In the genomic region with DNA sequence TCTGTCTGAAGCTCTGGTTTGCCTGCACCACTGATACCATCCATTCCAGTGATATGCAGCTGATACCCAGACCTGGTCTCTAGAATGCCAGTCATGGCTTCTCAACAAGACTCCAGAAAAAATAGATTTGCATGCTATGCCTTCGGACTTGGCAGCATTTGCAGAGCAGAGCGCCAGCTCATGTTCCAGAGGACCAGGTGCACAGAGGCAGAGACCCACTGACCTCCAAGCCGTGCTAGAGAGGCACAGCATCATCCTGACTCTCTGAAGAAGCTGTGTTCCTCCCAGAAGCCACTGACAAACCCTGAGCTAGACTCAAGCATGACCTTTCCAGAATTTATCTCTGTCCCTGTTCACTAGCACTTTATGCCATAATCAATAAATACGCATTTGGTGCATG, we compare ENCODE assay signal across 27 cellular contexts.
"Had no signal": no experiment of that assay in that cellular context is flagged by ENCODE, and none has a peak within 500 bp of the region (broad histone marks: within the 10 kb centered on the region; RNA-seq: fewer than 3 reads in every experiment).

No MANE protein-coding gene starts in this region.

- H3K4me3 ChIP-seq: ascending aorta, body of pancreas, SJCRH30 had no signal

- FAIRE-seq: bronchial epithelial cell had no signal

- H3K27ac ChIP-seq: ascending aorta, body of pancreas, SJCRH30, VCaP had no signal

- H3K9me3 ChIP-seq: ascending aorta, body of pancreas, SJCRH30, SK-N-SH had no signal

- H3K27me3 ChIP-seq: ascending aorta, body of pancreas, SJCRH30 had no signal

- DNase-seq: activated CD4-positive, alpha-beta memory T cell treated with anti-CD3 and anti-CD28 coated beads for 36 hours; activated CD4-positive, alpha-beta T cell treated with anti-CD3 and anti-CD28 coated beads, Interleukin-2, amount 10 ng/mL, durations not matched to agents 7 days and 5 days; activated CD4-positive, CD25-positive, alpha-beta regulatory T cell; activated CD8-positive, alpha-beta memory T cell treated with anti-CD3 and anti-CD28 coated beads for 24 hours; activated gamma-delta T cell treated with Interleukin-2 at 50 U/mL for 16 hours; activated naive CD4-positive, alpha-beta T cell treated with anti-CD3 and anti-CD28 coated beads, Interleukin-2, amount 10 ng/mL, durations not matched to agents 7 days and 5 days; activated T-cell treated with anti-CD3 and anti-CD28 coated beads, Interleukin-2, amount 50 U/mL, for 4 hours; amniotic stem cell; body of pancreas; KG1; NCI-H1048; NCI-H146; NCI-H187 treated with DMSO at 0.1 percent for 48 hours; NCI-H2081 treated with DMSO at 0.1 percent for 48 hours; NCI-H446 treated with DMSO at 0.1 percent for 48 hours; NCI-H774; NK-92 treated with Interleukin-12 subunit alpha and Interleukin-12 subunit beta, amount 100 ng/mL, for 24 hours; OCI-M1; Right ventricle myocardium superior; RPMI8226; SJCRH30; SK-N-SH; T-helper 1 cell had no signal

- H3K4me1 ChIP-seq: ascending aorta, body of pancreas had no signal

- H3K36me3 ChIP-seq: ascending aorta, SJCRH30 had no signal

- ATAC-seq: activated T-cell treated with anti-CD3 and anti-CD28 coated beads, Interleukin-2, amount 50 U/mL, for 4 hours; body of pancreas; Panc1 had no signal
